In the genomic region with DNA sequence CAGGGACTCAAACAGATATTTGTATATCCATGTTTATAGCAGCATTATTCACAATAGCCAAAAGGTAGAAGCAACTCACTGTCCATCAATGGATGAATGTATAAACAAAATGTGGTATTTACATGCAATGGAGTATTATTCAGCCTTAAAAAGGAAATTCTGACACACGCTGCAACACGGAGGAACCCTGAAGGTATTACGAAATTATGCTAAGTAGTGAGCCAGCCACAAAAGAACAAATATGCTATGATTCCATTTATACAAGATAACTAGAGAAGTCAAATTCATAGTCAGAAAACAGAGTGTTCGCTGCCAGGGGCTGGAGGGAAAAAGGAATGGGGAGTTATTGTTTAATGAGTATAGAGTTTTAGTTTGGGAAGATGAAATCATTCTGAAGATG, we compare ENCODE assay signal across 20 cellular contexts.
"Had no signal": no experiment of that assay in that cellular context is flagged by ENCODE, and none has a peak within 500 bp of the region (broad histone marks: within the 10 kb centered on the region; RNA-seq: fewer than 3 reads in every experiment).

No MANE protein-coding gene starts in this region.

- H3K36me3 Mint-ChIP-seq: activated CD4-positive, alpha-beta memory T cell treated with anti-CD3 and anti-CD28 coated beads for 36 hours had no signal

- H3K9ac ChIP-seq: parathyroid adenoma had no signal

- H3K9me3 Mint-ChIP-seq: activated B cell treated with CpG ODN at 0.5 μM for 24 hours; activated CD4-positive, alpha-beta memory T cell treated with anti-CD3 and anti-CD28 coated beads for 36 hours; activated naive CD4-positive, alpha-beta T cell treated with anti-CD3 and anti-CD28 coated beads, Interleukin-2, amount 50 U/mL, for 24 hours; central memory CD8-positive, alpha-beta T cell; mesothelial cell of epicardium; nephron; stimulated activated effector memory CD8-positive, alpha-beta T cell treated with anti-CD3 and anti-CD28 coated beads, Interleukin-12 subunit alpha, Interleukin-12 subunit beta, amount 100 ng/mL, for 72 hours; stimulated activated naive CD8-positive, alpha-beta T cell treated with anti-CD3 and anti-CD28 coated beads, Interleukin-15, amount 100 ng/mL, for 72 hours had no signal

- H2AFZ ChIP-seq: parathyroid adenoma had no signal

- H3K27me3 ChIP-seq: ascending aorta, esophagus squamous epithelium, foreskin keratinocyte, tibial artery had no signal

- H3K4me1 ChIP-seq: ascending aorta, esophagus squamous epithelium, foreskin keratinocyte, parathyroid adenoma had no signal

- ATAC-seq: foreskin keratinocyte; right cardiac atrium; stimulated activated effector memory CD8-positive, alpha-beta T cell treated with anti-CD3 and anti-CD28 coated beads, Interleukin-12 subunit alpha, Interleukin-12 subunit beta, amount 100 ng/mL, for 72 hours; stimulated activated naive CD8-positive, alpha-beta T cell treated with anti-CD3 and anti-CD28 coated beads, Interleukin-15, amount 100 ng/mL, for 72 hours had no signal

- H3K36me3 ChIP-seq: ascending aorta had no signal

- DNase-seq: activated B cell treated with CpG ODN at 0.5 μM for 24 hours; activated CD4-positive, alpha-beta memory T cell treated with anti-CD3 and anti-CD28 coated beads for 36 hours; activated CD4-positive, alpha-beta T cell treated with anti-CD3 and anti-CD28 coated beads for 4 hours; activated gamma-delta T cell; esophagus squamous epithelium; foreskin keratinocyte; left ventricle myocardium inferior; right cardiac atrium; stimulated activated CD4-positive, alpha-beta T cell treated with anti-CD3 and anti-CD28 coated beads, Interleukin-2, amount 100 ng/mL, for 24 hours; stimulated activated naive CD8-positive, alpha-beta T cell treated with anti-CD3 and anti-CD28 coated beads, Interleukin-15, amount 100 ng/mL, for 72 hours; tibial artery had no signal

- H3K27me3 Mint-ChIP-seq: activated B cell treated with CpG ODN at 0.5 μM for 24 hours; activated CD4-positive, alpha-beta memory T cell treated with anti-CD3 and anti-CD28 coated beads for 36 hours; activated naive CD4-positive, alpha-beta T cell treated with anti-CD3 and anti-CD28 coated beads, Interleukin-2, amount 50 U/mL, for 24 hours; central memory CD8-positive, alpha-beta T cell; stimulated activated naive CD8-positive, alpha-beta T cell treated with anti-CD3 and anti-CD28 coated beads, Interleukin-15, amount 100 ng/mL, for 72 hours had no signal

- H3K4me1 Mint-ChIP-seq: activated B cell treated with CpG ODN at 0.5 μM for 24 hours; activated naive CD4-positive, alpha-beta T cell treated with anti-CD3 and anti-CD28 coated beads, Interleukin-2, amount 50 U/mL, for 24 hours; central memory CD8-positive, alpha-beta T cell; nephron; stimulated activated effector memory CD8-positive, alpha-beta T cell treated with anti-CD3 and anti-CD28 coated beads, Interleukin-12 subunit alpha, Interleukin-12 subunit beta, amount 100 ng/mL, for 72 hours; stimulated activated naive CD8-positive, alpha-beta T cell treated with anti-CD3 and anti-CD28 coated beads, Interleukin-15, amount 100 ng/mL, for 72 hours had no signal

- H3K27ac ChIP-seq: ascending aorta, coronary artery, esophagus squamous epithelium, foreskin keratinocyte, left ventricle myocardium inferior, parathyroid adenoma, skin epidermis, tibial artery had no signal

- H3K9me3 ChIP-seq: ascending aorta, esophagus squamous epithelium, left ventricle myocardium inferior, tibial artery had no signal

- H3K27ac Mint-ChIP-seq: activated B cell treated with CpG ODN at 0.5 μM for 24 hours; activated CD4-positive, alpha-beta memory T cell treated with anti-CD3 and anti-CD28 coated beads for 36 hours; activated naive CD4-positive, alpha-beta T cell treated with anti-CD3 and anti-CD28 coated beads, Interleukin-2, amount 50 U/mL, for 24 hours; mesothelial cell of epicardium; nephron; stimulated activated effector memory CD8-positive, alpha-beta T cell treated with anti-CD3 and anti-CD28 coated beads, Interleukin-12 subunit alpha, Interleukin-12 subunit beta, amount 100 ng/mL, for 72 hours; stimulated activated naive CD8-positive, alpha-beta T cell treated with anti-CD3 and anti-CD28 coated beads, Interleukin-15, amount 100 ng/mL, for 72 hours had no signal

- H3K4me3 ChIP-seq: ascending aorta, coronary artery, esophagus squamous epithelium, left ventricle myocardium inferior, skin epidermis, tibial artery had no signal

- H3K4me3 Mint-ChIP-seq: activated B cell treated with CpG ODN at 0.5 μM for 24 hours; activated CD4-positive, alpha-beta memory T cell treated with anti-CD3 and anti-CD28 coated beads for 36 hours; activated naive CD4-positive, alpha-beta T cell treated with anti-CD3 and anti-CD28 coated beads, Interleukin-2, amount 50 U/mL, for 24 hours; central memory CD8-positive, alpha-beta T cell; mesothelial cell of epicardium; nephron; stimulated activated effector memory CD8-positive, alpha-beta T cell treated with anti-CD3 and anti-CD28 coated beads, Interleukin-12 subunit alpha, Interleukin-12 subunit beta, amount 100 ng/mL, for 72 hours; stimulated activated naive CD8-positive, alpha-beta T cell treated with anti-CD3 and anti-CD28 coated beads, Interleukin-15, amount 100 ng/mL, for 72 hours had no signal

- H3K79me2 ChIP-seq: parathyroid adenoma had no signal
